Comparison of ENCODE assay signal across 1 cellular context in genomic region chr9:78132688-78133033, GRCh38.
TF ChIP-seq lines count a peak whose summit lies in the region.

No MANE protein-coding gene starts in this region.

TF ChIP-seq in GM23338, 12 proteins besides CTCF, POLR2A, EP300 and RAD21 (continued from another document):
- TF ChIP-seq ZNF462 (CRISPR knock-in tag; IDR thresholded peaks at IDR 0.05) (no peak), CREB1 (CRISPR knock-in tag; IDR thresholded peaks at IDR 0.05; ENCODE audit: low read depth) (no peak), EZH2 (IDR thresholded peaks at IDR 0.05; ENCODE audit: low read depth, unreplicated experiment) (no peak)
